In genomic region chr1:152663098-152663497, GRCh38 we compare ENCODE assay signal across 37 cellular contexts. TPM values are rescaled to one million over a fixed set of nuclear protein-coding genes. Genes with fewer than 3 reads are reported as not detected.
"Had no signal": no experiment of that assay in that cellular context is flagged by ENCODE, and none has a peak within 500 bp of the region (broad histone marks: within the 10 kb centered on the region; RNA-seq: fewer than 3 reads in every experiment).

Gene LCE2D (plus strand): TSS chr1:152663380. CDS start chr1:152664106, 726 bp downstream.

- ATAC-seq: activated CD8-positive, alpha-beta T cell treated with anti-CD3 and anti-CD28 coated beads for 36 hours; activated naive CD4-positive, alpha-beta T cell treated with anti-CD3 and anti-CD28 coated beads, Interleukin-2, amount 50 U/mL, for 72 hours; activated T-cell treated with anti-CD3 and anti-CD28 coated beads, Interleukin-2, amount 50 U/mL, for 4 hours; activated T-cell treated with anti-CD3 and anti-CD28 coated beads, Interleukin-2, amount 50 U/mL, for 72 hours; activated T-helper 17 cell treated with anti-CD3 and anti-CD28 coated beads, Interleukin-2, amount 50 U/mL, for 72 hours; body of pancreas had no signal

- H3K27me3 ChIP-seq: body of pancreas, brain microvascular endothelial cell had no signal

- DNase-seq: activated B cell treated with CpG ODN at 0.5 μM for 24 hours; activated CD4-positive, alpha-beta memory T cell treated with anti-CD3 and anti-CD28 coated beads for 36 hours; activated CD4-positive, alpha-beta T cell treated with anti-CD3 and anti-CD28 coated beads for 4 hours; activated CD4-positive, alpha-beta T cell treated with anti-CD3 and anti-CD28 coated beads, Interleukin-2, amount 10 ng/mL, durations not matched to agents 24 days and 14 days; activated CD4-positive, alpha-beta T cell treated with anti-CD3 and anti-CD28 coated beads, Interleukin-2, amount 50 U/mL, for 1 hour; activated CD4-positive, alpha-beta T cell treated with anti-CD3 and anti-CD28 coated beads, Interleukin-2, amount 50 U/mL, for 4 hours; activated CD4-positive, CD25-positive, alpha-beta regulatory T cell treated with anti-CD3 and anti-CD28 coated beads, Interleukin-2, amount 50 U/mL, for 72 hours; activated CD8-positive, alpha-beta memory T cell treated with anti-CD3 and anti-CD28 coated beads, Interleukin-2, amount 50 U/mL, for 4 hours; activated CD8-positive, alpha-beta T cell treated with anti-CD3 and anti-CD28 coated beads for 36 hours; activated effector memory CD4-positive, alpha-beta T cell treated with anti-CD3 and anti-CD28 coated beads, Interleukin-2, amount 50 U/mL, for 16 hours; activated gamma-delta T cell treated with Interleukin-2 at 50 U/mL for 16 hours; activated naive CD4-positive, alpha-beta T cell; activated naive CD4-positive, alpha-beta T cell treated with anti-CD3 and anti-CD28 coated beads for 36 hours; activated naive CD4-positive, alpha-beta T cell treated with anti-CD3 and anti-CD28 coated beads, Interleukin-2, amount 50 U/mL, for 16 hours; activated naive CD8-positive, alpha-beta T cell treated with anti-CD3 and anti-CD28 coated beads for 36 hours; activated T-cell treated with anti-CD3 and anti-CD28 coated beads for 4 hours; activated T-cell treated with anti-CD3 and anti-CD28 coated beads, Interleukin-2, amount 50 U/mL, for 1 hour; activated T-cell treated with anti-CD3 and anti-CD28 coated beads, Interleukin-2, amount 50 U/mL, for 4 hours; activated T-cell treated with anti-CD3 and anti-CD28 coated beads, Interleukin-2, amount 50 U/mL, for 72 hours; adrenal gland; amniotic stem cell; aorta; body of pancreas; brain microvascular endothelial cell; central memory CD4-positive, alpha-beta T cell; T-helper 1 cell; T-helper 2 cell; T-helper 9 cell had no signal

- H3K36me3 ChIP-seq: adrenal gland, brain microvascular endothelial cell, breast epithelium had no signal

- FAIRE-seq: astrocyte, TTC549 had no signal

- H3K4me3 ChIP-seq: adrenal gland, body of pancreas, breast epithelium had no signal

- H3K4me1 ChIP-seq: adrenal gland, body of pancreas, breast epithelium had no signal

- H3K9me3 ChIP-seq: adrenal gland, body of pancreas, breast epithelium had no signal

- H3K27ac ChIP-seq: adrenal gland, body of pancreas, brain microvascular endothelial cell, breast epithelium, VCaP had no signal

RNA-seq across cellular contexts. Expression of gene LCE2D, which starts in this region (rescaled TPM):
- total RNA-seq: activated B cell treated with CpG ODN at 0.5 μM for 24 hours; activated CD4-positive, alpha-beta memory T cell treated with anti-CD3 and anti-CD28 coated beads for 36 hours; activated CD4-positive, alpha-beta T cell treated with anti-CD3 and anti-CD28 coated beads, Interleukin-2, amount 10 ng/mL, durations not matched to agents 24 days and 14 days; activated CD8-positive, alpha-beta memory T cell treated with anti-CD3 and anti-CD28 coated beads for 36 hours; activated CD8-positive, alpha-beta T cell treated with anti-CD3 and anti-CD28 coated beads for 36 hours; activated naive CD4-positive, alpha-beta T cell treated with anti-CD3 and anti-CD28 coated beads for 36 hours; activated naive CD4-positive, alpha-beta T cell treated with anti-CD3 and anti-CD28 coated beads, Interleukin-2, amount 50 U/mL, for 72 hours; activated naive CD8-positive, alpha-beta T cell treated with anti-CD3 and anti-CD28 coated beads for 36 hours; activated T-cell treated with anti-CD3 and anti-CD28 coated beads, Interleukin-2, amount 50 U/mL, for 4 hours; activated T-cell treated with anti-CD3 and anti-CD28 coated beads, Interleukin-2, amount 50 U/mL, for 72 hours; activated T-helper 1 cell treated with anti-CD3 and anti-CD28 coated beads, Interleukin-12 subunit alpha, Interleukin-12 subunit beta, Interleukin-2, Interleukin-4 antibody, amounts not matched to agents 30 ng/mL and 10 ng/mL and 1 ng/mL, durations not matched to agents 14 hours and 24 hours and 36 hours; activated T-helper 17 cell treated with anti-CD3 and anti-CD28 coated beads, Interleukin-2, amount 50 U/mL, for 72 hours; adrenal gland; aorta; astrocyte; body of pancreas; breast epithelium; cardiac septum had no signal
- polyA plus RNA-seq: adrenal gland, aorta had no signal
